ENCODE assay signal across 15 cellular contexts in genomic region chr7:11625669-11626068, GRCh38.
DNase-seq lines count a peak whose midpoint lies in the region; ATAC-seq and TF ChIP-seq lines count a peak whose summit lies in the region.
"Had no signal": no experiment of that assay in that cellular context is flagged by ENCODE, and none has a peak within 500 bp of the region (broad histone marks: within the 10 kb centered on the region; RNA-seq: fewer than 3 reads in every experiment).

No MANE protein-coding gene starts in this region.

- peak; percentile 84 to 94 for ATAC-seq in right cardiac atrium

- TF ChIP-seq CTCF in cardiac fibroblast (IDR thresholded peaks at IDR 0.05; ENCODE audit: low read depth, low read length): no peak

- H3K4me1 ChIP-seq in right cardiac atrium (ENCODE audit: control insufficient read depth, insufficient read depth, low read length): no peaks in the 10 kb centered on the region
- H3K4me1 ChIP-seq: esophagus muscularis mucosa, stomach had no signal

- no peaks in the 10 kb centered on the region for H3K9me3 ChIP-seq in right cardiac atrium (ENCODE audit: control insufficient read depth, low read length)
- H3K9me3 ChIP-seq: esophagus muscularis mucosa had no signal

- H3K27ac ChIP-seq in right cardiac atrium (ENCODE audit: low read length): no peak overlapping the region
- H3K27ac ChIP-seq: stomach had no signal

- no peak overlapping the region for H3K4me3 ChIP-seq in cardiac fibroblast (replicated peaks in 1 of 2; ENCODE audit: low read depth in 2 of 2, low read length in 2 of 2)
- H3K4me3 ChIP-seq in right cardiac atrium (ENCODE audit: low read length): no peak overlapping the region
- H3K4me3 ChIP-seq: esophagus muscularis mucosa, stomach had no signal

- whole genome bisulfite sequencing in right cardiac atrium: 44% methylated on average over 2 of the region's 2 CpGs

- intact Hi-C loops in right cardiac atrium (cut with DNase I): no loop called here

- DNase-seq in HT1080 (ENCODE audit: low read depth) (peak; percentile 15), cardiac fibroblast (ENCODE audit: low read depth in 2 of 2) (peak; percentile 67 to 83), right cardiac atrium (peak; percentile 15 to 54 (median 23)), renal cortical epithelial cell (ENCODE audit: low read depth) (peak; percentile 94), NCI-H1694 treated with DMSO at 0.1 percent for 48 hours (lab: John Stamatoyannopoulos, UW) (no peak), GM19240 (ENCODE audit: insufficient read length, low spot score) (no peak)
- no peak for DNase-seq in stimulated activated CD4-positive, alpha-beta T cell treated with anti-CD3 and anti-CD28 coated beads, Interleukin-15, amount 100 ng/mL, for 24 hours
- DNase-seq in stimulated activated CD4-positive, alpha-beta T cell treated with anti-CD3 and anti-CD28 coated beads, Interleukin-2, amount 100 ng/mL, for 48 hours: no peak
- DNase-seq: cortex of kidney; GF-D8; HFFc6; NCI-H1092 treated with DMSO at 0.1 percent for 48 hours; stimulated activated CD4-positive, alpha-beta T cell treated with anti-CD3 and anti-CD28 coated beads, Interleukin-12 subunit alpha, Interleukin-12 subunit beta, amount 100 ng/mL, for 4 hours; stomach had no signal

- H3K27me3 ChIP-seq in right cardiac atrium (ENCODE audit: control insufficient read depth, insufficient read depth): no peaks in the 10 kb centered on the region
- H3K27me3 ChIP-seq: esophagus muscularis mucosa, stomach had no signal

Comparison
In these comparisons a context has a peak if more than half of its experiments do, and no peak if none do; other contexts are left out.
1. DNase-seq: peak in HT1080 (single experiment), cardiac fibroblast (2 of 2), right cardiac atrium (3 of 3) and renal cortical epithelial cell (single experiment); none in stimulated activated CD4-positive, alpha-beta T cell treated with anti-CD3 and anti-CD28 coated beads, Interleukin-15, amount 100 ng/mL, for 24 hours (single experiment), NCI-H1694 treated with DMSO at 0.1 percent for 48 hours (single experiment), GM19240 (single experiment) and stimulated activated CD4-positive, alpha-beta T cell treated with anti-CD3 and anti-CD28 coated beads, Interleukin-2, amount 100 ng/mL, for 48 hours (0 of 2).